19 cellular contexts compared by ENCODE assay signal in the genomic region with DNA sequence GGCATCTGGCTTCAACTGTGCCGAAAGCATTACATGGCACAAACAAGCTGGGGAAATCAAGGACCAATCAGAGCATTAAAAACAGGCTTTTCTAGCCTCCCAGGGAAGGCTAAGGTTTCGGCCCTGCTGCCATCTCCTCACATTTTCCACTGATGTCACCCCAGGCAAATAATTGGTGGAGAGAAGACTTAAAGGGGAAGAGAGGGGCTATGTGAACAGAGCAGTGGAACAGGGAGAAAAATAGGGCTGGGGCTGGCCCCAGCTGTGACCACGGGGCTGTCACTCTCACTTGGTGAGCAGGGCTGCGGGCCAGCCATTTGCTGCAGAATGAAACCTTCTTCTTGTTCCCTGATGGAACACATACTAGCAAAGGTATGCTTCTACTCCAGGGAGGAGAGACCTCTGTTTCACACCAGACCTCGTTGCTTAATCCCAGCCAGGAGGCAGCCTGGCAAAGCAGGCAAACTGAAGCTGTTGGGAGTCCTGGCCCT.
A peak's percentile ranks its signal among the peaks of the same experiment; 100 is the strongest.
DNase-seq lines count a peak whose midpoint lies in the region; ATAC-seq, FAIRE-seq and TF ChIP-seq lines count a peak whose summit lies in the region.
"Had no signal": no experiment of that assay in that cellular context is flagged by ENCODE, and none has a peak within 500 bp of the region (broad histone marks: within the 10 kb centered on the region; RNA-seq: fewer than 3 reads in every experiment).

No MANE protein-coding gene starts in this region.

- no peak for TF ChIP-seq POLR2A in body of pancreas (IDR thresholded peaks at IDR 0.05)

- no peaks in the 10 kb centered on the region for H3K9me3 ChIP-seq in body of pancreas
- no peaks in the 10 kb centered on the region for H3K9me3 ChIP-seq in skeletal muscle tissue (ENCODE audit: control insufficient read depth in 3 of 3, low read length in 3 of 3)
- H3K9me3 ChIP-seq: A549 had no signal

- H3K36me3 ChIP-seq in body of pancreas (replicated peaks in 1 of 2; ENCODE audit: insufficient read depth in 1 of 2, low read depth in 2 of 2): no peaks in the 10 kb centered on the region
- H3K36me3 ChIP-seq in skeletal muscle tissue (ENCODE audit: control insufficient read depth in 3 of 3, insufficient read depth in 3 of 3, low read length in 3 of 3): no peaks in the 10 kb centered on the region

- ATAC-seq in body of pancreas (peak; percentile 20), GM21717 (IDR thresholded peaks at IDR 0.05; ENCODE audit: unreplicated experiment) (no peak)
- ATAC-seq: A549, left colon, natural killer cell had no signal

- no peak for FAIRE-seq in GM19239 (lab: Jason Lieb, UNC)
- FAIRE-seq: A549, bronchial epithelial cell, endothelial cell of umbilical vein had no signal

- H3K27me3 ChIP-seq in body of pancreas (no peaks in the 10 kb centered on the region), skeletal muscle tissue (ENCODE audit: control insufficient read depth in 3 of 3, insufficient read depth in 3 of 3, low read length in 3 of 3) (no peaks in the 10 kb centered on the region)

- H3K4me3 ChIP-seq in body of pancreas (no peak overlapping the region), skeletal muscle tissue (ENCODE audit: low read length in 3 of 3) (no peak overlapping the region)
- H3K4me3 ChIP-seq: A549 had no signal

- H3K9ac ChIP-seq in skeletal muscle tissue (ENCODE audit: low read depth in 1 of 3, low read length in 3 of 3): peak overlapping the region in 1 of 3 donors; percentile 2

- no peak for TF ChIP-seq CTCF in body of pancreas (IDR thresholded peaks at IDR 0.05)

- intact Hi-C loops in body of pancreas (cut with DNase I): no loop called here

- no peak overlapping the region for H3K27ac ChIP-seq in body of pancreas
- peak overlapping the region; percentile 25 for H3K27ac ChIP-seq in skeletal muscle tissue (ENCODE audit: low read depth, low read length)
- H3K27ac ChIP-seq: A549 had no signal

- H3K4me1 ChIP-seq in body of pancreas (peaks cover 21% of the 10 kb centered on the region), skeletal muscle tissue (ENCODE audit: control insufficient read depth in 3 of 3, insufficient read depth in 3 of 3, low read length in 3 of 3) (peaks cover 9 to 13% (median 12%) of the 10 kb centered on the region in 3 donors)
- H3K4me1 ChIP-seq: A549 had no signal

- peak; percentile 9 for DNase-seq in NCI-H2227 (lab: John Stamatoyannopoulos, UW; ENCODE audit: unreplicated experiment)
- DNase-seq in NCI-H2227 treated with DMSO at 0.1 percent for 48 hours (lab: John Stamatoyannopoulos, UW): no peak
- peak in 1 of 4 donors; percentile 19 for DNase-seq in body of pancreas
- DNase-seq in islet precursor cell: peak; percentile 69
- DNase-seq in GM19239 (ENCODE audit: insufficient read length, low spot score): no peak
- no peak for DNase-seq in NCI-H345 treated with DMSO at 0.1 percent for 48 hours (lab: John Stamatoyannopoulos, UW; ENCODE audit: unreplicated experiment)
- DNase-seq: activated CD4-positive, alpha-beta T cell treated with anti-CD3 and anti-CD28 coated beads, Interleukin-2, amount 50 U/mL, for 1 hour; CD8-positive, alpha-beta memory T cell; GDM1; left colon; natural killer cell; NCI-H1436 treated with DMSO at 0.1 percent for 48 hours; NCI-H774; substantia nigra had no signal

- 46 to 52% methylated on average over 5 of the region's 5 CpGs for WGBS in body of pancreas, 2 donors

Comparison
In these comparisons a context has a peak if more than half of its experiments do, and no peak if none do; other contexts are left out.
1. DNase-seq: peak in NCI-H2227 (single experiment) and islet precursor cell (single experiment); none in NCI-H2227 treated with DMSO at 0.1 percent for 48 hours (single experiment), GM19239 (single experiment) and NCI-H345 treated with DMSO at 0.1 percent for 48 hours (single experiment).